Comparison of ENCODE assay signal across 8 cellular contexts in genomic region chr14:22871200-22871961, GRCh38. TPM values are rescaled to one million over a fixed set of nuclear protein-coding genes. Genes with fewer than 3 reads are reported as not detected.
DNase-seq lines count a peak whose midpoint lies in the region; ATAC-seq and TF ChIP-seq lines count a peak whose summit lies in the region.

Gene LRP10 (plus strand): TSS chr14:22871740. CDS start chr14:22872304, 564 bp downstream.

- no peaks in the 10 kb centered on the region for H3K27me3 ChIP-seq in vagina

- no peaks in the 10 kb centered on the region for H3K9me3 ChIP-seq in vagina

- in situ Hi-C loops in GM13976 (cut with MboI; ENCODE audit: low sequenced_read_pairs, unreplicated experiment), result no loop called here

- ATAC-seq in HG02678 (IDR thresholded peaks at IDR 0.05; ENCODE audit: unreplicated experiment) (peak; percentile 79), left ventricle myocardium superior (peak; percentile 96)

- intact Hi-C loops in T-helper 1 cell treated with Interleukin-12 subunit alpha and Interleukin-12 subunit beta and Interleukin-4 antibody, amounts not matched to agents 30 ng/mL and 1 ng/mL, for 36 hours (cut with micrococcal nuclease), result loop anchor here (1.0 to 5.0 kb wide), 14 partner anchors 13 to 1602 kb away; partner anchors contain the start of genes DAD1, HAUS4, HNRNPC and MRPL52
- intact Hi-C loops in left ventricle myocardium superior (cut with micrococcal nuclease) (no loop called here), vagina (cut with DNase I) (no loop called here)

- TF ChIP-seq CTCF in GM13976 (IDR thresholded peaks at IDR 0.05; ENCODE audit: borderline replicate concordance, control extremely low read depth, extremely low read depth, insufficient read depth, missing control alignments), result no peak
- no peak for TF ChIP-seq CTCF in vagina (IDR thresholded peaks at IDR 0.05)

- peak within 1 kb of the TSS; percentile 88 to 92 for H3K4me3 ChIP-seq in vagina

- peak in 1 of 2 donors; percentile 84 for TF ChIP-seq POLR2A in vagina (IDR thresholded peaks at IDR 0.05)

- peaks cover 34% of the 10 kb centered on the region for H3K4me1 ChIP-seq in vagina

- H3K27ac ChIP-seq in vagina, result peak within 1 kb of the TSS; percentile 99

- H3K36me3 ChIP-seq in vagina, result peaks cover 9 to 28% of the 10 kb centered on the region in 2 donors

- DNase-seq in GM13976 (ENCODE audit: low spot score), result peak; percentile 89
- peak; percentile 84 for DNase-seq in NCI-H1105 (lab: John Stamatoyannopoulos, UW)
- peak; percentile 70 for DNase-seq in amniotic stem cell (lab: John Stamatoyannopoulos, UW)
- peak; percentile 96 for DNase-seq in left ventricle myocardium superior
- DNase-seq in pulmonary artery endothelial cell (ENCODE audit: low read depth, low spot score), result peak; percentile 64
- peak in 1 of 2 donors; percentile 98 for DNase-seq in vagina (ENCODE audit: extremely low spot score in 2 of 2)

RNA-seq across cellular contexts. Expression of gene LRP10, which starts in this region (rescaled TPM):
- total RNA-seq in T-helper 1 cell treated with Interleukin-12 subunit alpha and Interleukin-12 subunit beta and Interleukin-4 antibody, amounts not matched to agents 30 ng/mL and 1 ng/mL, for 36 hours, result 78.4 and 82.0 TPM in 2 replicates
- total RNA-seq in left ventricle myocardium superior, result 61.9 TPM
- total RNA-seq in pulmonary artery endothelial cell, result 59.9 and 67.8 TPM in 2 replicates
- 137 TPM for total RNA-seq in vagina
